26 cellular contexts compared by ENCODE assay signal in the genomic region with DNA sequence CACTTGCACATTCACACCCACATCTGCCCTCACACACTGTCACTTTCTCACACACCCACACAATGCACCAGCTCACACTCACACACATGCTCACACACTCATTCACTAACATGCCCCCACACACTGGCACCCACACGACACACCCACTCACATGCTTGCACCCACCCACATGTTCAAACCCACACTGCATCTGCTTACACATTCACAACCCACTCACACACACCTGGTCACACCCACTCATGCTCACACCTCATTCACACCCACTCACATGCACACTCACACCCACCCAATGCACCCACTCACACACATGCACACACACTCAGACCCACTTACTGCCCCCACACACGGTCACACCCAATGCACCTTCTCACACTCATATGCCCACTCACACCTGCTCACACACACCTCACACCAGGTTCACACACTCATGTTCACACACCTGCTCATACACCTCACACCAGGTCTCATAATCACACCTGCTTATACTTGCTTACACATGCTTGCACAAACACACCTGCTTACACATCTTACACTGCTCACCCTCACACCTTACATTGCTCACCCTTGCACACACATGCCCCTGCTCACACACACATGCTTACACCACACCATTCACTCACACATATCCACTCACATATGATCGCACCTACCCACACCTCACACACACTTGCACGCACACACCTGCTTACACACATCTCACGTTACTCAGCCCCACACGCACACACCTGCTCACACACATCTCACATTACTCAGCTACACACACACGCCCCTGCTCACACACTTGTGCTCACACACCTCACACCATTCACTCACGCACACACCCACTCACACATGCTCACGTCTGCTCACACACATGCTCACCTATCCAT. TPM values are rescaled to one million over a fixed set of nuclear protein-coding genes. Genes with fewer than 3 reads are reported as not detected.
DNase-seq lines count a peak whose midpoint lies in the region; ATAC-seq, FAIRE-seq and TF ChIP-seq lines count a peak whose summit lies in the region.
"Had no signal": no experiment of that assay in that cellular context is flagged by ENCODE, and none has a peak within 500 bp of the region (broad histone marks: within the 10 kb centered on the region; RNA-seq: fewer than 3 reads in every experiment).

No MANE protein-coding gene starts in this region.

- H3K27ac ChIP-seq in right cardiac atrium (ENCODE audit: low read length): no peak overlapping the region
- H3K27ac ChIP-seq in heart right ventricle: peak overlapping the region in 2 of 10 donors; percentile 92 to 95
- H3K27ac ChIP-seq in K562 (ENCODE audit: extremely low read depth, low read depth, low read length): no peak overlapping the region; the same call in 2 of the 3 replicates
- no peak overlapping the region for H3K27ac ChIP-seq in mesenchymal stem cell (ENCODE audit: low read length, poor library complexity, severe bottlenecking)
- H3K27ac ChIP-seq: BLaER1, SJCRH30 had no signal

- BruUV-seq in K562 (replicated peaks; lab: Mats Ljungman, UMichigan): no TSS peak

- no peak overlapping the region for H4K8ac ChIP-seq in mesenchymal stem cell (ENCODE audit: low read length)

- in situ Hi-C loops in K562 (cut with MboI): loop anchor here (10.0 kb wide), 1 partner anchor 472 kb away; no protein-coding TSS in a partner anchor

- peaks cover 4% of the 10 kb centered on the region for H3K4me1 Mint-ChIP-seq in type B pancreatic cell (ENCODE audit: unreplicated experiment)

- H3K4me3 Mint-ChIP-seq in type B pancreatic cell: no peak overlapping the region
- H3K4me3 Mint-ChIP-seq: CD8-positive, alpha-beta T cell; HFFc6 had no signal

- H3K4ac ChIP-seq in mesenchymal stem cell (ENCODE audit: low read depth in 1 of 2, low read length in 2 of 2): no peak overlapping the region

- H3K23ac ChIP-seq in mesenchymal stem cell (ENCODE audit: low read length in 2 of 2): no peak overlapping the region

- no peaks in the 10 kb centered on the region for H3K9me3 Mint-ChIP-seq in type B pancreatic cell
- H3K9me3 Mint-ChIP-seq: CD8-positive, alpha-beta T cell; HFFc6 had no signal

- H3K4me2 ChIP-seq in K562 (ENCODE audit: insufficient read depth, low read length) (0 out of 2 replicates have a peak overlapping the region, but pooled peaks have one; percentile 7), mesenchymal stem cell (ENCODE audit: low read length, poor library complexity, severe bottlenecking) (no peak overlapping the region)
- H3K4me2 ChIP-seq: BLaER1 had no signal

- no peak overlapping the region for H3K18ac ChIP-seq in mesenchymal stem cell (ENCODE audit: low read depth in 1 of 2, low read length in 2 of 2)

- no peaks in the 10 kb centered on the region for H3K9me1 ChIP-seq in K562 (ENCODE audit: control insufficient read depth, insufficient read depth, low read length)

- 94% methylated on average over 9 of the region's 9 CpGs for WGBS in right cardiac atrium
- 90 to 96% methylated on average over 9 of the region's 9 CpGs for WGBS in heart right ventricle, 2 donors
- WGBS in K562 (ENCODE audit: insufficient coverage, low coverage, missing lambda C conversion rate): 65% methylated on average over 9 of the region's 9 CpGs
- WGBS in mesenchymal stem cell: 96% methylated on average over 9 of the region's 9 CpGs

- no peak overlapping the region for H2BK120ac ChIP-seq in mesenchymal stem cell (ENCODE audit: low read depth, low read length)

- no peaks in the 10 kb centered on the region for H4K20me1 ChIP-seq in K562 (replicated peaks; ENCODE audit: control insufficient read depth, insufficient read depth, low read length)
- H4K20me1 ChIP-seq: BLaER1 had no signal

- H2BK12ac ChIP-seq in mesenchymal stem cell (ENCODE audit: low read length in 2 of 2): no peak overlapping the region

- H3K79me2 ChIP-seq in K562 (ENCODE audit: control insufficient read depth, insufficient read depth, low read length): no peaks in the 10 kb centered on the region

- H3K9me3 ChIP-seq in right cardiac atrium (ENCODE audit: control insufficient read depth, low read length) (no peaks in the 10 kb centered on the region), heart right ventricle (no peaks in the 10 kb centered on the region), K562 (replicated peaks; ENCODE audit: control insufficient read depth, insufficient read depth, low read depth, low read length) (peaks cover 13% of the 10 kb centered on the region), mesenchymal stem cell (ENCODE audit: control insufficient read depth, low read length) (no peaks in the 10 kb centered on the region)
- H3K9me3 ChIP-seq: BLaER1, MG63, SJCRH30 had no signal

- no peak overlapping the region for H2BK5ac ChIP-seq in mesenchymal stem cell (ENCODE audit: low read depth, low read length, poor library complexity, severe bottlenecking)

- no peaks in the 10 kb centered on the region for H3K36me3 Mint-ChIP-seq in type B pancreatic cell
- H3K36me3 Mint-ChIP-seq: CD8-positive, alpha-beta T cell had no signal

- POLR2A ChIA-PET in K562 (lab: Yijun Ruan, JAX): no interaction called here

- H3K14ac ChIP-seq in mesenchymal stem cell (ENCODE audit: low read length in 2 of 2): no peak overlapping the region

- intact Hi-C loops in right cardiac atrium (cut with DNase I): loop anchor here (2.0 to 10.0 kb wide), 5 partner anchors 82 to 180 kb away; a partner anchor contains a TSS
- intact Hi-C loops in heart right ventricle (cut with DNase I): loop anchor here (2.0 to 10.0 kb wide), 11 partner anchors 79 to 472 kb away; a partner anchor contains a TSS
- intact Hi-C loops in K562 (cut with micrococcal nuclease): loop anchor here (10.0 kb wide), 2 partner anchors 48 to 472 kb away; a partner anchor contains a TSS

- DNase-seq in right cardiac atrium: peak in 2 of 3 donors; percentile 9 to 27
- DNase-seq in heart right ventricle: no peak
- no peak for DNase-seq in K562 (ENCODE audit: extremely low read depth in 1 of 4, low spot score in 3 of 4)
- no peak for DNase-seq in mesenchymal stem cell
- no peak for DNase-seq in type B pancreatic cell (ENCODE audit: extremely low spot score, unreplicated experiment)
- no peak for DNase-seq in stimulated activated CD4-positive, alpha-beta T cell treated with anti-CD3 and anti-CD28 coated beads, Interleukin-4, amount 100 ng/mL, for 24 hours
- DNase-seq in cerebellar cortex (ENCODE audit: low spot score): no peak
- DNase-seq: Calu3; CD8-positive, alpha-beta T cell; GOT3; HFFc6; Kasumi-1; MG63; NCI-H1436; NCI-H1930; NCI-H226; NCI-H524; NCI-H82; PC-3; RPMI8226; SJCRH30 had no signal

- no peaks in the 10 kb centered on the region for H3K79me1 ChIP-seq in mesenchymal stem cell (replicated peaks; ENCODE audit: low read length, poor library complexity, severe bottlenecking)

- H3K36me3 ChIP-seq in heart right ventricle (peaks cover 0 to 48% (median 0%) of the 10 kb centered on the region in 9 donors), K562 (ENCODE audit: control insufficient read depth, insufficient read depth, low read length) (0 out of 3 replicates have a peak, but pooled peaks cover 3% of the 10 kb centered on the region), mesenchymal stem cell (ENCODE audit: control insufficient read depth in 1 of 2, insufficient read depth in 2 of 2, low read depth in 1 of 2, low read length in 2 of 2) (no peaks in the 10 kb centered on the region)
- H3K36me3 ChIP-seq: MG63, SJCRH30 had no signal

- H3K4me3 ChIP-seq in right cardiac atrium (ENCODE audit: low read length) (no peak overlapping the region), heart right ventricle (no peak overlapping the region), K562 (no peak overlapping the region), mesenchymal stem cell (ENCODE audit: insufficient read depth in 1 of 2, low read depth in 1 of 2, low read length in 2 of 2) (no peak overlapping the region)
- H3K4me3 ChIP-seq: BLaER1 had no signal

- FAIRE-seq in K562 (lab: Jason Lieb, UNC): no peak
- FAIRE-seq: A204.1, GM19239 had no signal

- TF ChIP-seq CTCF in heart right ventricle (IDR thresholded peaks at IDR 0.05): no peak
- no peak for TF ChIP-seq CTCF in K562 (IDR thresholded peaks at IDR 0.05 in 2 of 3, conservative IDR thresholded peaks at IDR 0.05 in 1 of 3; ENCODE audit: insufficient read depth in 2 of 3, low read depth in 1 of 3, low read length in 3 of 3)
- TF ChIP-seq CTCF in type B pancreatic cell (conservative IDR thresholded peaks at IDR 0.05): no peak

- no peak for TF ChIP-seq POLR2A in K562 (conservative IDR thresholded peaks at IDR 0.05)

- no peak overlapping the region for H2BK15ac ChIP-seq in mesenchymal stem cell (ENCODE audit: low read depth, poor library complexity, severe bottlenecking)

- peak overlapping the region; percentile 31 for H4K91ac ChIP-seq in mesenchymal stem cell (ENCODE audit: low read length)

- no peak overlapping the region for H2AK5ac ChIP-seq in mesenchymal stem cell (ENCODE audit: low read length, severe bottlenecking)

- no peak overlapping the region for H3K27ac Mint-ChIP-seq in type B pancreatic cell
- H3K27ac Mint-ChIP-seq: CD8-positive, alpha-beta T cell; HFFc6 had no signal

- no peak for TF ChIP-seq EP300 in K562 (IDR thresholded peaks at IDR 0.05; ENCODE audit: low read length)

- no peaks in the 10 kb centered on the region for H3K27me3 ChIP-seq in right cardiac atrium (ENCODE audit: control insufficient read depth, insufficient read depth)
- H3K27me3 ChIP-seq in heart right ventricle: no peaks in the 10 kb centered on the region
- no peaks in the 10 kb centered on the region for H3K27me3 ChIP-seq in K562 (ENCODE audit: control insufficient read depth in 2 of 2, insufficient read depth in 2 of 2, low read length in 2 of 2)
- no peaks in the 10 kb centered on the region for H3K27me3 ChIP-seq in mesenchymal stem cell (ENCODE audit: control insufficient read depth in 1 of 2, insufficient read depth in 1 of 2, low read length in 2 of 2)
- H3K27me3 ChIP-seq: BLaER1, MG63 had no signal

- TF ChIP-seq RAD21 in K562 (CRISPR knock-in tag; conservative IDR thresholded peaks at IDR 0.05 in 1 of 2, IDR thresholded peaks at IDR 0.05 in 1 of 2): no peak

- no peak for ATAC-seq in right cardiac atrium
- no peak for ATAC-seq in heart right ventricle
- no peak for ATAC-seq in K562
- no peak for ATAC-seq in GM19467 (IDR thresholded peaks at IDR 0.05; ENCODE audit: unreplicated experiment)
- ATAC-seq: CD8-positive, alpha-beta T cell had no signal

- CTCF ChIA-PET in K562 (lab: Yijun Ruan, JAX; ENCODE audit: low intra/inter-chr PET ratio): interaction anchor here (1.3 to 3.2 kb wide), 3 partner anchors 98 to 179 kb away, joined by 3 to 46 read pairs (median 10); a partner anchor contains a TSS

- H3K4me1 ChIP-seq in right cardiac atrium (ENCODE audit: control insufficient read depth, insufficient read depth, low read length) (no peaks in the 10 kb centered on the region), heart right ventricle (peaks cover 0 to 34% (median 10%) of the 10 kb centered on the region in 9 donors), K562 (replicated peaks in 1 of 2; ENCODE audit: control insufficient read depth in 2 of 2, insufficient read depth in 2 of 2, low read length in 2 of 2) (peaks cover 0 to 45% of the 10 kb centered on the region in 2 experiments; a peak in 3 of 5 replicates), mesenchymal stem cell (ENCODE audit: control insufficient read depth, insufficient read depth, low read depth, low read length) (peaks cover 7% of the 10 kb centered on the region)
- H3K4me1 ChIP-seq: SJCRH30 had no signal

- no peaks in the 10 kb centered on the region for H3K27me3 Mint-ChIP-seq in type B pancreatic cell

- H2AFZ ChIP-seq in K562 (ENCODE audit: low read depth, low read length) (no peak overlapping the region), mesenchymal stem cell (ENCODE audit: low read depth, low read length) (no peak overlapping the region)

- H3K9ac ChIP-seq in K562 (ENCODE audit: insufficient read depth in 1 of 2, low read depth in 2 of 2, low read length in 2 of 2): no peak overlapping the region
- no peak overlapping the region for H3K9ac ChIP-seq in mesenchymal stem cell (ENCODE audit: low read length)
- H3K9ac ChIP-seq: BLaER1 had no signal

RNA-seq across cellular contexts. Expression of a gene that starts 3.9 kb away (rescaled TPM):
- 1,000 to 10,000 TPM in 3 of 4 donors, 100 to 1,000 TPM in 1; 953 to 1,924 (median 1,412) TPM for total RNA-seq in right cardiac atrium
- polyA plus RNA-seq in right cardiac atrium: 1,009 TPM
- 1,000 to 10,000 TPM; 1,404 to 3,138 (median 2,490) TPM for total RNA-seq in heart right ventricle
- polyA plus RNA-seq in heart right ventricle: 1,000 to 10,000 TPM in 1 of 2 donors, 100 to 1,000 TPM in 1; 484 to 2,250 TPM
- total RNA-seq in K562 (2011; cell fraction: chromatin; rRNA removed; ENCODE audit: low replicate concordance): 0.12 TPM in 1 of 2 replicates, not detected in the other
- 0.13 TPM in 1 of 2 replicates, not detected in the other for total RNA-seq in K562 (2011; cell fraction: nucleolus; rRNA removed)
- 0.07 TPM in 1 of 2 replicates, not detected in the other for total RNA-seq in K562 (2011; cell fraction: nucleoplasm; rRNA removed)
- not detected in 2 replicates for total RNA-seq in K562 (2014; rRNA removed)
- total RNA-seq in K562 (2014; rRNA removed; fragmentation: Illumina TruSeq; extraction: Trizol): not detected in 2 replicates
- total RNA-seq in K562 (2015; rRNA removed; fragmentation: Illumina TruSeq; extraction: Trizol): not detected in 2 replicates
- not detected in 2 replicates for total RNA-seq in K562 (2021)
- polyA plus RNA-seq in K562 (2011; rRNA removed): 0.07 TPM in 1 of 2 replicates, not detected in the other
- polyA plus RNA-seq in K562 (2011; cell fraction: cytosol; rRNA removed): 0.03 and 0.04 TPM in 2 replicates
- 0.13 and 0.31 TPM in 2 replicates for polyA plus RNA-seq in K562 (2011; cell fraction: nucleus; rRNA removed)
- polyA plus RNA-seq in K562 (2012): 0.06 TPM in 1 of 2 replicates, not detected in the other
- not detected in 2 replicates for polyA plus RNA-seq in K562 (2014; fragmentation: Illumina TruSeq; extraction: Trizol)
- polyA plus RNA-seq in K562 (2014; fragmentation: Nextera tagmentation; extraction: Ambion mirVana): not detected
- polyA plus RNA-seq in K562 (2014; rRNA removed): 0.01 TPM in 1 of 2 replicates, not detected in the other
- not detected in 2 replicates for polyA minus RNA-seq in K562 (2011; rRNA and poly(A)+ RNA removed)
- not detected in 2 replicates for polyA minus RNA-seq in K562 (2011; cell fraction: cytosol; rRNA and poly(A)+ RNA removed)
- polyA minus RNA-seq in K562 (2011; cell fraction: nucleus; rRNA and poly(A)+ RNA removed): not detected in 2 replicates
- polyA plus RNA-seq in mesenchymal stem cell (2013, experiment 1 of 2): not detected
- not detected for polyA plus RNA-seq in mesenchymal stem cell (2013, experiment 2 of 2)
- 0.40 and 1.8 TPM in 2 replicates for total RNA-seq in type B pancreatic cell (ENCODE audit: low replicate concordance)
- total RNA-seq: Calu3; CD8-positive, alpha-beta T cell; HFFc6; HT-29; PC-3; SJCRH30 had no signal

RNA-seq across cellular contexts. Expression of a gene that starts 22.0 kb away (rescaled TPM):
- total RNA-seq in right cardiac atrium: 10 to 100 TPM; 11.6 to 24.1 (median 18.6) TPM
- 5.9 TPM for polyA plus RNA-seq in right cardiac atrium
- total RNA-seq in heart right ventricle: 10 to 100 TPM in 3 of 10 donors, 1 to 10 TPM in 7; 3.4 to 38.9 (median 6.7) TPM
- 10 to 100 TPM in 1 of 2 donors, 1 to 10 TPM in 1; 6.7 to 10.2 TPM for polyA plus RNA-seq in heart right ventricle
- 12.0 and 16.1 TPM in 2 replicates for total RNA-seq in K562 (2011; cell fraction: chromatin; rRNA removed; ENCODE audit: low replicate concordance)
- total RNA-seq in K562 (2011; cell fraction: nucleolus; rRNA removed): 11.0 and 11.2 TPM in 2 replicates
- 18.0 and 31.5 TPM in 2 replicates for total RNA-seq in K562 (2011; cell fraction: nucleoplasm; rRNA removed)
- total RNA-seq in K562 (2014; rRNA removed): 23.4 and 32.6 TPM in 2 replicates
- total RNA-seq in K562 (2014; rRNA removed; fragmentation: Illumina TruSeq; extraction: Trizol): 2.8 and 3.2 TPM in 2 replicates
- total RNA-seq in K562 (2015; rRNA removed; fragmentation: Illumina TruSeq; extraction: Trizol): 10.3 and 12.5 TPM in 2 replicates
- 30.7 and 33.7 TPM in 2 replicates for total RNA-seq in K562 (2021)
- polyA plus RNA-seq in K562 (2011; rRNA removed): 8.6 and 28.6 TPM in 2 replicates
- polyA plus RNA-seq in K562 (2011; cell fraction: cytosol; rRNA removed): 28.0 and 35.1 TPM in 2 replicates
- 24.3 and 25.6 TPM in 2 replicates for polyA plus RNA-seq in K562 (2011; cell fraction: nucleus; rRNA removed)
- 20.6 and 54.3 TPM in 2 replicates for polyA plus RNA-seq in K562 (2012)
- 16.0 and 32.1 TPM in 2 replicates for polyA plus RNA-seq in K562 (2014; fragmentation: Illumina TruSeq; extraction: Trizol)
- under 1 TPM; 0.10 to 0.11 TPM for polyA plus RNA-seq in K562 (2014; fragmentation: Nextera tagmentation; extraction: Ambion mirVana)
- polyA plus RNA-seq in K562 (2014; rRNA removed): 16.2 and 21.9 TPM in 2 replicates
- 21.0 and 25.6 TPM in 2 replicates for polyA minus RNA-seq in K562 (2011; rRNA and poly(A)+ RNA removed)
- polyA minus RNA-seq in K562 (2011; cell fraction: cytosol; rRNA and poly(A)+ RNA removed): 22.7 and 32.9 TPM in 2 replicates
- 6.5 and 12.0 TPM in 2 replicates for polyA minus RNA-seq in K562 (2011; cell fraction: nucleus; rRNA and poly(A)+ RNA removed)
- polyA plus RNA-seq in mesenchymal stem cell (2013, experiment 1 of 2): not detected
- polyA plus RNA-seq in mesenchymal stem cell (2013, experiment 2 of 2): not detected
- not detected in 2 replicates for total RNA-seq in type B pancreatic cell (ENCODE audit: low replicate concordance)
- total RNA-seq: Calu3, HFFc6, HT-29, SJCRH30 had no signal

RNA-seq across cellular contexts. Expression of a gene that starts 52.0 kb away (rescaled TPM):
- total RNA-seq in right cardiac atrium: 10 to 100 TPM; 41.7 to 46.6 (median 44.9) TPM
- polyA plus RNA-seq in right cardiac atrium: 61.6 TPM
- 10 to 100 TPM; 31.1 to 54.5 (median 40.8) TPM for total RNA-seq in heart right ventricle
- 10 to 100 TPM; 62.3 to 86.4 TPM for polyA plus RNA-seq in heart right ventricle
- total RNA-seq in K562 (2011; cell fraction: chromatin; rRNA removed; ENCODE audit: low replicate concordance): 14.7 and 58.9 TPM in 2 replicates
- 52.1 and 58.4 TPM in 2 replicates for total RNA-seq in K562 (2011; cell fraction: nucleolus; rRNA removed)
- 29.8 and 30.5 TPM in 2 replicates for total RNA-seq in K562 (2011; cell fraction: nucleoplasm; rRNA removed)
- total RNA-seq in K562 (2014; rRNA removed): 9.5 and 14.0 TPM in 2 replicates
- 0.61 and 1.3 TPM in 2 replicates for total RNA-seq in K562 (2014; rRNA removed; fragmentation: Illumina TruSeq; extraction: Trizol)
- total RNA-seq in K562 (2015; rRNA removed; fragmentation: Illumina TruSeq; extraction: Trizol): 3.2 TPM in 2 replicates
- total RNA-seq in K562 (2021): 10.9 TPM in 2 replicates
- 6.7 and 10.2 TPM in 2 replicates for polyA plus RNA-seq in K562 (2011; rRNA removed)
- polyA plus RNA-seq in K562 (2011; cell fraction: cytosol; rRNA removed): 11.1 and 20.7 TPM in 2 replicates
- 75.5 and 90.8 TPM in 2 replicates for polyA plus RNA-seq in K562 (2011; cell fraction: nucleus; rRNA removed)
- 7.4 and 23.7 TPM in 2 replicates for polyA plus RNA-seq in K562 (2012)
- 2.8 and 7.3 TPM in 2 replicates for polyA plus RNA-seq in K562 (2014; fragmentation: Illumina TruSeq; extraction: Trizol)
- polyA plus RNA-seq in K562 (2014; fragmentation: Nextera tagmentation; extraction: Ambion mirVana): under 1 TPM; 0.17 to 0.24 TPM
- 14.4 and 15.9 TPM in 2 replicates for polyA plus RNA-seq in K562 (2014; rRNA removed)
- polyA minus RNA-seq in K562 (2011; rRNA and poly(A)+ RNA removed): 1.3 and 1.6 TPM in 2 replicates
- 3.2 and 7.4 TPM in 2 replicates for polyA minus RNA-seq in K562 (2011; cell fraction: cytosol; rRNA and poly(A)+ RNA removed)
- polyA minus RNA-seq in K562 (2011; cell fraction: nucleus; rRNA and poly(A)+ RNA removed): 10.1 and 12.0 TPM in 2 replicates
- polyA plus RNA-seq in mesenchymal stem cell (2013, experiment 1 of 2): 89.2 TPM
- 88.7 TPM for polyA plus RNA-seq in mesenchymal stem cell (2013, experiment 2 of 2)
- total RNA-seq in type B pancreatic cell (ENCODE audit: low replicate concordance): 28.7 and 44.8 TPM in 2 replicates

Comparison
In these comparisons a context has a peak if more than half of its experiments do, and no peak if none do; other contexts are left out.
1. DNase-seq: peak in right cardiac atrium (2 of 3); none in heart right ventricle (0 of 2), K562 (0 of 4), mesenchymal stem cell (single experiment), type B pancreatic cell (single experiment), stimulated activated CD4-positive, alpha-beta T cell treated with anti-CD3 and anti-CD28 coated beads, Interleukin-4, amount 100 ng/mL, for 24 hours (single experiment) and cerebellar cortex (single experiment).
2. RNA of a gene that starts 3.9 kb away (total RNA-seq): 1,404 to 3,138 TPM in heart right ventricle and 953 to 1,924 TPM in right cardiac atrium; 0.40 to 1.8 TPM in type B pancreatic cell and 0.07 to 0.13 TPM in K562; every median in the first group is over 100 times any median in the second.